Comparison of ENCODE assay signal across 24 cellular contexts in the genomic region with DNA sequence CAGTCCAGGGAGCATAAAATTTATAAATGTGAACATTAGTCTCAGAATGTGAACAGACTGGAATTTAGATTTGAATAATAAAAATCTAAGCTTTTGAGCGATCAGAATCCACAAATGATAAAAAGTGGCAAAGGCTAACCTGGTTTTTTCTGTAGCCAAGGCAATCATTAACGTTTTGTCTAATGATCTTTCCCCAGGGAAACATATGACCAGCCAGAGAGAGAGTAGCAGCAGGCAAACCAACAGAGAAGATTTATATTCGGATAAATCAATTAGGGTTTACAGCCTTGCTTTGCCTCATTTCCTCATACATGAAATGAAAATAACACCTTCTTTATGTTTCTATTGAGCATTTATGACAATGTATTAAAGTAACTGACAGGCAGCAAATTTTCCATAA. TPM values are rescaled to one million over a fixed set of nuclear protein-coding genes. Genes with fewer than 3 reads are reported as not detected.
DNase-seq lines count a peak whose midpoint lies in the region; ATAC-seq and TF ChIP-seq lines count a peak whose summit lies in the region.
"Had no signal": no experiment of that assay in that cellular context is flagged by ENCODE, and none has a peak within 500 bp of the region (broad histone marks: within the 10 kb centered on the region; RNA-seq: fewer than 3 reads in every experiment).

No MANE protein-coding gene starts in this region.

- H3K27me3 ChIP-seq in endocrine pancreas (ENCODE audit: control insufficient read depth, insufficient read depth, low read length) (no peaks in the 10 kb centered on the region), liver (ENCODE audit: control insufficient read depth in 4 of 4, insufficient read depth in 4 of 4, low read length in 3 of 4) (no peaks in the 10 kb centered on the region)
- no peaks in the 10 kb centered on the region for H3K27me3 ChIP-seq in CD4-positive, alpha-beta memory T cell (ENCODE audit: insufficient read depth, low read length)

- H3K36me3 ChIP-seq in endocrine pancreas (ENCODE audit: control insufficient read depth, insufficient read depth, low read length) = no peaks in the 10 kb centered on the region
- H3K36me3 ChIP-seq in liver (ENCODE audit: control insufficient read depth in 4 of 4, insufficient read depth in 3 of 4, low read depth in 1 of 4, low read length in 3 of 4) = peaks cover 5 to 16% (median 11%) of the 10 kb centered on the region in 4 donors
- H3K36me3 ChIP-seq in CD4-positive, alpha-beta memory T cell (ENCODE audit: insufficient read depth, low read length) = peaks cover 34% of the 10 kb centered on the region

- peak overlapping the region; percentile 7 to 18 for H3K27ac ChIP-seq in liver (ENCODE audit: low read depth in 1 of 2, low read length in 2 of 2)
- H3K27ac ChIP-seq in CD4-positive, alpha-beta memory T cell (ENCODE audit: low read depth, low read length) = no peak overlapping the region
- H3K27ac ChIP-seq: RWPE1 had no signal

- peak; percentile 25 for DNase-seq in activated CD4-positive, alpha-beta T cell treated with anti-CD3 and anti-CD28 coated beads, Interleukin-2, amount 10 ng/mL, durations not matched to agents 24 days and 14 days
- DNase-seq in activated CD4-positive, alpha-beta T cell treated with anti-CD3 and anti-CD28 coated beads, Interleukin-2, amount 50 U/mL, for 1 hour = no peak
- no peak for DNase-seq in stimulated activated effector memory CD8-positive, alpha-beta T cell treated with anti-CD3 and anti-CD28 coated beads, Interleukin-12 subunit alpha, Interleukin-12 subunit beta, amount 100 ng/mL, for 72 hours (ENCODE audit: low spot score in 2 of 2)
- no peak for DNase-seq in NCI-H1436 treated with DMSO at 0.1 percent for 48 hours (lab: John Stamatoyannopoulos, UW)
- no peak for DNase-seq in CD4-positive, alpha-beta memory T cell
- DNase-seq: 8988T, Caco-2, DMS53, EL, GOT3, KBM-7, NCI-H1105 treated with DMSO at 0.1 percent for 48 hours, NCI-H1694 treated with DMSO at 0.1 percent for 48 hours, NCI-H2107, NCI-H510A, NCI-H774, PC-3, SIG-M5 had no signal

- WGBS in liver = 27% methylated on average over 3 of the region's 3 CpGs

- intact Hi-C loops in activated CD4-positive, alpha-beta T cell treated with anti-CD3 and anti-CD28 coated beads, Interleukin-2, amount 10 ng/mL, durations not matched to agents 24 days and 14 days (cut with micrococcal nuclease) = no loop called here
- intact Hi-C loops in CD4-positive, alpha-beta memory T cell (cut with micrococcal nuclease) = no loop called here

- no peak overlapping the region for H3K4me3 Mint-ChIP-seq in activated CD4-positive, alpha-beta T cell treated with anti-CD3 and anti-CD28 coated beads, Interleukin-2, amount 10 ng/mL, durations not matched to agents 24 days and 14 days
- no peak overlapping the region for H3K4me3 Mint-ChIP-seq in stimulated activated effector memory CD8-positive, alpha-beta T cell treated with anti-CD3 and anti-CD28 coated beads, Interleukin-12 subunit alpha, Interleukin-12 subunit beta, amount 100 ng/mL, for 72 hours
- no peak overlapping the region for H3K4me3 Mint-ChIP-seq in CD4-positive, alpha-beta memory T cell
- H3K4me3 Mint-ChIP-seq: B cell had no signal

- H3K36me3 Mint-ChIP-seq in activated CD4-positive, alpha-beta T cell treated with anti-CD3 and anti-CD28 coated beads, Interleukin-2, amount 10 ng/mL, durations not matched to agents 24 days and 14 days (ENCODE audit: low read depth) = peaks cover 38% of the 10 kb centered on the region
- H3K36me3 Mint-ChIP-seq in stimulated activated effector memory CD8-positive, alpha-beta T cell treated with anti-CD3 and anti-CD28 coated beads, Interleukin-12 subunit alpha, Interleukin-12 subunit beta, amount 100 ng/mL, for 72 hours = peaks cover 99% of the 10 kb centered on the region
- peaks cover 17 to 42% of the 10 kb centered on the region in 2 donors for H3K36me3 Mint-ChIP-seq in CD4-positive, alpha-beta memory T cell

- H3K9ac ChIP-seq in endocrine pancreas (ENCODE audit: control insufficient read depth, insufficient read depth, low read length) = no peak overlapping the region
- no peak overlapping the region for H3K9ac ChIP-seq in liver (ENCODE audit: low read depth in 1 of 2, low read length in 2 of 2)

- POLR2A ChIA-PET in CD4-positive, alpha-beta memory T cell (lab: Charles Lee; ENCODE audit: partially characterized antibody) = no interaction called here

- no peak overlapping the region for H3K27ac Mint-ChIP-seq in activated CD4-positive, alpha-beta T cell treated with anti-CD3 and anti-CD28 coated beads, Interleukin-2, amount 10 ng/mL, durations not matched to agents 24 days and 14 days
- H3K27ac Mint-ChIP-seq in stimulated activated effector memory CD8-positive, alpha-beta T cell treated with anti-CD3 and anti-CD28 coated beads, Interleukin-12 subunit alpha, Interleukin-12 subunit beta, amount 100 ng/mL, for 72 hours = peak overlapping the region; percentile 26
- H3K27ac Mint-ChIP-seq in CD4-positive, alpha-beta memory T cell = peak overlapping the region in 1 of 7 donors; percentile 3
- H3K27ac Mint-ChIP-seq: B cell had no signal

- H3K4me3 ChIP-seq in endocrine pancreas (ENCODE audit: control insufficient read depth, insufficient read depth, low read length) (peak overlapping the region; percentile 26), liver (ENCODE audit: low read depth in 1 of 3, low read length in 3 of 3) (no peak overlapping the region)
- no peak overlapping the region for H3K4me3 ChIP-seq in CD4-positive, alpha-beta memory T cell (ENCODE audit: low read length in 2 of 2)

- peaks cover 2% of the 10 kb centered on the region for H3K4me1 Mint-ChIP-seq in activated CD4-positive, alpha-beta T cell treated with anti-CD3 and anti-CD28 coated beads, Interleukin-2, amount 10 ng/mL, durations not matched to agents 24 days and 14 days
- H3K4me1 Mint-ChIP-seq in stimulated activated effector memory CD8-positive, alpha-beta T cell treated with anti-CD3 and anti-CD28 coated beads, Interleukin-12 subunit alpha, Interleukin-12 subunit beta, amount 100 ng/mL, for 72 hours = no peaks in the 10 kb centered on the region
- H3K4me1 Mint-ChIP-seq in CD4-positive, alpha-beta memory T cell = peaks cover 0 to 5% (median 0%) of the 10 kb centered on the region in 4 donors

- H3K9me3 Mint-ChIP-seq in activated CD4-positive, alpha-beta T cell treated with anti-CD3 and anti-CD28 coated beads, Interleukin-2, amount 10 ng/mL, durations not matched to agents 24 days and 14 days = no peaks in the 10 kb centered on the region
- H3K9me3 Mint-ChIP-seq in stimulated activated effector memory CD8-positive, alpha-beta T cell treated with anti-CD3 and anti-CD28 coated beads, Interleukin-12 subunit alpha, Interleukin-12 subunit beta, amount 100 ng/mL, for 72 hours = no peaks in the 10 kb centered on the region
- H3K9me3 Mint-ChIP-seq in CD4-positive, alpha-beta memory T cell = no peaks in the 10 kb centered on the region

- H3K9me3 ChIP-seq in endocrine pancreas (ENCODE audit: control insufficient read depth, low read length) = no peaks in the 10 kb centered on the region
- H3K9me3 ChIP-seq in liver (ENCODE audit: control insufficient read depth in 4 of 4, low read length in 3 of 4) = no peaks in the 10 kb centered on the region
- no peaks in the 10 kb centered on the region for H3K9me3 ChIP-seq in CD4-positive, alpha-beta memory T cell (ENCODE audit: control insufficient read depth in 1 of 2, low read length in 2 of 2)
- H3K9me3 ChIP-seq: Caco-2 had no signal

- peak in 1 of 2 donors; percentile 37 for TF ChIP-seq RAD21 in liver (IDR thresholded peaks at IDR 0.05)

- H3K4me1 ChIP-seq in endocrine pancreas (ENCODE audit: control insufficient read depth, insufficient read depth, low read length) = peaks cover 6% of the 10 kb centered on the region
- peaks cover 2 to 12% (median 7%) of the 10 kb centered on the region in 4 donors for H3K4me1 ChIP-seq in liver (ENCODE audit: control insufficient read depth in 4 of 4, insufficient read depth in 4 of 4, low read length in 3 of 4)
- H3K4me1 ChIP-seq in CD4-positive, alpha-beta memory T cell (ENCODE audit: insufficient read depth, low read length) = no peaks in the 10 kb centered on the region
- H3K4me1 ChIP-seq: Caco-2 had no signal

- no peaks in the 10 kb centered on the region for H3K27me3 Mint-ChIP-seq in activated CD4-positive, alpha-beta T cell treated with anti-CD3 and anti-CD28 coated beads, Interleukin-2, amount 10 ng/mL, durations not matched to agents 24 days and 14 days
- no peaks in the 10 kb centered on the region for H3K27me3 Mint-ChIP-seq in CD4-positive, alpha-beta memory T cell
- H3K27me3 Mint-ChIP-seq: B cell had no signal

- no peak for TF ChIP-seq CTCF in liver (IDR thresholded peaks at IDR 0.05; ENCODE audit: low read depth, low read length, missing input control)

- CTCF ChIA-PET in CD4-positive, alpha-beta memory T cell (lab: Charles Lee; ENCODE audit: partially characterized antibody) = no interaction called here

- no peak for ATAC-seq in stimulated activated effector memory CD8-positive, alpha-beta T cell treated with anti-CD3 and anti-CD28 coated beads, Interleukin-12 subunit alpha, Interleukin-12 subunit beta, amount 100 ng/mL, for 72 hours
- ATAC-seq in HG03565 (IDR thresholded peaks at IDR 0.05; ENCODE audit: unreplicated experiment) = no peak
- ATAC-seq: HCT116, PC-3 had no signal

RNA-seq across cellular contexts. Expression of a gene that starts 14.5 kb away (rescaled TPM):
- 104 and 105 TPM in 2 replicates for total RNA-seq in activated CD4-positive, alpha-beta T cell treated with anti-CD3 and anti-CD28 coated beads, Interleukin-2, amount 10 ng/mL, durations not matched to agents 24 days and 14 days
- 10 to 100 TPM; 55.1 to 56.2 TPM for total RNA-seq in liver
- polyA plus RNA-seq in liver = 10 to 100 TPM; 10.2 to 38.0 TPM
- 100 to 1,000 TPM; 200 to 208 TPM for total RNA-seq in CD4-positive, alpha-beta memory T cell
- 10 to 100 TPM; 43.3 to 51.2 TPM for polyA plus RNA-seq in CD4-positive, alpha-beta memory T cell

RNA-seq across cellular contexts. Expression of a gene that starts 24.0 kb away (rescaled TPM):
- 12.8 and 16.4 TPM in 2 replicates for total RNA-seq in activated CD4-positive, alpha-beta T cell treated with anti-CD3 and anti-CD28 coated beads, Interleukin-2, amount 10 ng/mL, durations not matched to agents 24 days and 14 days
- total RNA-seq in liver = 10 to 100 TPM; 38.4 to 85.2 TPM
- 10 to 100 TPM; 25.6 to 51.9 TPM for polyA plus RNA-seq in liver
- total RNA-seq in CD4-positive, alpha-beta memory T cell = 10 to 100 TPM; 40.8 to 44.2 TPM
- 10 to 100 TPM; 21.5 to 32.9 TPM for polyA plus RNA-seq in CD4-positive, alpha-beta memory T cell

RNA-seq across cellular contexts. Expression of a gene that starts 43.1 kb away (rescaled TPM):
- 18.5 and 19.6 TPM in 2 replicates for total RNA-seq in activated CD4-positive, alpha-beta T cell treated with anti-CD3 and anti-CD28 coated beads, Interleukin-2, amount 10 ng/mL, durations not matched to agents 24 days and 14 days
- 10 to 100 TPM; 18.5 to 20.6 TPM for total RNA-seq in liver
- 1 to 10 TPM; 8.1 to 8.8 TPM for polyA plus RNA-seq in liver
- total RNA-seq in CD4-positive, alpha-beta memory T cell = 10 to 100 TPM; 36.7 to 47.9 TPM
- polyA plus RNA-seq in CD4-positive, alpha-beta memory T cell = 10 to 100 TPM; 22.4 to 26.6 TPM

RNA-seq across cellular contexts. Expression of a gene that starts 59.6 kb away (rescaled TPM):
- 401 and 424 TPM in 2 replicates for total RNA-seq in activated CD4-positive, alpha-beta T cell treated with anti-CD3 and anti-CD28 coated beads, Interleukin-2, amount 10 ng/mL, durations not matched to agents 24 days and 14 days
- total RNA-seq in liver = 100 to 1,000 TPM in 1 of 2 donors, 10 to 100 TPM in 1; 50.5 to 100 TPM
- 100 to 1,000 TPM in 1 of 2 donors, 10 to 100 TPM in 1; 45.5 to 213 TPM for polyA plus RNA-seq in liver
- 100 to 1,000 TPM; 110 to 111 TPM for total RNA-seq in CD4-positive, alpha-beta memory T cell
- 100 to 1,000 TPM; 213 to 306 TPM for polyA plus RNA-seq in CD4-positive, alpha-beta memory T cell
